17 cellular contexts compared by ENCODE assay signal in genomic region chr20:34100578-34100977, GRCh38. TPM values are rescaled to one million over a fixed set of nuclear protein-coding genes. Genes with fewer than 3 reads are reported as not detected.
A peak's percentile ranks its signal among the peaks of the same experiment; 100 is the strongest.
DNase-seq lines count a peak whose midpoint lies in the region; ATAC-seq and TF ChIP-seq lines count a peak whose summit lies in the region.
"Had no signal": no experiment of that assay in that cellular context is flagged by ENCODE, and none has a peak within 500 bp of the region (broad histone marks: within the 10 kb centered on the region; RNA-seq: fewer than 3 reads in every experiment).

No MANE protein-coding gene starts in this region.

- H3K4me1 Mint-ChIP-seq in activated CD8-positive, alpha-beta memory T cell treated with anti-CD3 and anti-CD28 coated beads, Interleukin-2, amount 10 ng/mL, durations not matched to agents 7 days and 5 days = peaks cover 38% of the 10 kb centered on the region
- H3K4me1 Mint-ChIP-seq in osteocyte (ENCODE audit: unreplicated experiment) = peaks cover under 1% of the 10 kb centered on the region
- H3K4me1 Mint-ChIP-seq: GM23338 had no signal

- H4K5ac ChIP-seq in IMR-90 (ENCODE audit: low read depth, low read length) = no peak overlapping the region

- H4K91ac ChIP-seq in IMR-90 (ENCODE audit: insufficient read depth, low read depth, low read length) = no peak overlapping the region

- H4K20me1 ChIP-seq in BLaER1 treated with 17β-estradiol and CSF1 and Interleukin-3, amounts not matched to agents 10 nM and 100 nM = peaks cover 92 to 100% (median 99%) of the 10 kb centered on the region in 11 experiments
- peaks cover 96% of the 10 kb centered on the region for H4K20me1 ChIP-seq in IMR-90 (ENCODE audit: insufficient read depth, low read length)

- H2BK5ac ChIP-seq in IMR-90 (ENCODE audit: low read depth, low read length, poor library complexity, severe bottlenecking) = no peak overlapping the region

- CTCF ChIA-PET in activated CD8-positive, alpha-beta memory T cell treated with anti-CD3 and anti-CD28 coated beads, Interleukin-2, amount 10 ng/mL, durations not matched to agents 7 days and 5 days (lab: Charles Lee) = interaction anchor here (0.6 to 1.1 kb wide), 2 partner anchors 8 to 10 kb away, joined by 3 read pairs; no protein-coding TSS in a partner anchor
- CTCF ChIA-PET in IMR-90 (lab: Yijun Ruan, JAX) = no interaction called here

- TF ChIP-seq POLR2A in IMR-90 (IDR thresholded peaks at IDR 0.05; ENCODE audit: low read depth, low read length) = no peak
- no peak for TF ChIP-seq POLR2A in ovary (IDR thresholded peaks at IDR 0.05)

- no peak overlapping the region for H3K14ac ChIP-seq in IMR-90 (replicated peaks; ENCODE audit: low read depth, low read length)

- no peak overlapping the region for H2AK9ac ChIP-seq in IMR-90 (replicated peaks; ENCODE audit: low read depth, low read length, poor library complexity)

- H3K36me3 ChIP-seq in BLaER1 treated with 17β-estradiol and CSF1 and Interleukin-3, amounts not matched to agents 10 nM and 100 nM = peaks cover 100% of the 10 kb centered on the region in 11 experiments
- H3K36me3 ChIP-seq in IMR-90 (ENCODE audit: control insufficient read depth, insufficient read depth, low read length) (peaks cover 71% of the 10 kb centered on the region), ovary (no peaks in the 10 kb centered on the region)

- no peak overlapping the region for H3K4ac ChIP-seq in IMR-90 (ENCODE audit: low read depth, low read length)

- H3K27me3 ChIP-seq in BLaER1 treated with 17β-estradiol and CSF1 and Interleukin-3, amounts not matched to agents 10 nM and 100 nM = no peaks in the 10 kb centered on the region
- no peaks in the 10 kb centered on the region for H3K27me3 ChIP-seq in IMR-90 (ENCODE audit: control insufficient read depth, insufficient read depth, low read length)
- no peaks in the 10 kb centered on the region for H3K27me3 ChIP-seq in ovary

- H3K9me3 ChIP-seq in BLaER1 treated with 17β-estradiol and CSF1 and Interleukin-3, amounts not matched to agents 10 nM and 100 nM (replicated peaks in 1 of 11) = no peaks in the 10 kb centered on the region
- H3K9me3 ChIP-seq in IMR-90 (ENCODE audit: control insufficient read depth, insufficient read depth, low read length) = no peaks in the 10 kb centered on the region
- no peaks in the 10 kb centered on the region for H3K9me3 ChIP-seq in ovary

- no peak overlapping the region for H2BK120ac ChIP-seq in IMR-90 (ENCODE audit: low read depth, low read length)

- peak overlapping the region in 6 of 11 experiments; percentile 3 to 48 (median 34); a peak in 6 of 22 replicates for H3K27ac ChIP-seq in BLaER1 treated with 17β-estradiol and CSF1 and Interleukin-3, amounts not matched to agents 10 nM and 100 nM
- H3K27ac ChIP-seq in IMR-90 (ENCODE audit: insufficient read depth, low read length) (no peak overlapping the region), ovary (no peak overlapping the region)

- no peaks in the 10 kb centered on the region for H3K9me3 Mint-ChIP-seq in activated CD8-positive, alpha-beta memory T cell treated with anti-CD3 and anti-CD28 coated beads, Interleukin-2, amount 10 ng/mL, durations not matched to agents 7 days and 5 days (ENCODE audit: low read depth)
- no peaks in the 10 kb centered on the region for H3K9me3 Mint-ChIP-seq in osteocyte (ENCODE audit: unreplicated experiment)
- H3K9me3 Mint-ChIP-seq: GM23338 had no signal

- WGBS in IMR-90 (ENCODE audit: extremely low coverage in 2 of 2, insufficient read length in 1 of 2), 2 experiments = no CpG with 5 or more reads among the region's 3 CpGs
- WGBS in ovary, 3 donors = 71 to 80% (median 75%) methylated on average over 3 of the region's 3 CpGs

- H3K56ac ChIP-seq in IMR-90 (ENCODE audit: extremely low read depth, insufficient read depth, low read length) = no peak overlapping the region

- peaks cover 16% of the 10 kb centered on the region for H3K9me1 ChIP-seq in IMR-90 (ENCODE audit: insufficient read depth, low read length)

- H3K4me1 ChIP-seq in BLaER1 treated with 17β-estradiol and CSF1 and Interleukin-3, amounts not matched to agents 10 nM and 100 nM = peaks cover 0 to 35% (median 18%) of the 10 kb centered on the region in 10 experiments; a peak in 14 of 20 replicates
- H3K4me1 ChIP-seq in IMR-90 (ENCODE audit: control insufficient read depth, insufficient read depth, low read length) (peaks cover 5% of the 10 kb centered on the region), ovary (ENCODE audit: insufficient read depth) (no peaks in the 10 kb centered on the region)

- H4K8ac ChIP-seq in IMR-90 (ENCODE audit: low read depth in 2 of 2, low read length in 2 of 2) = no peak overlapping the region

- TF ChIP-seq EP300 in ovary (IDR thresholded peaks at IDR 0.05) = no peak

- dilution Hi-C loops in IMR-90 (cut with HindIII; ENCODE audit: low sequenced_read_pairs, unreplicated experiment) = no loop called here

- DNase-seq in activated CD8-positive, alpha-beta memory T cell treated with anti-CD3 and anti-CD28 coated beads, Interleukin-2, amount 10 ng/mL, durations not matched to agents 7 days and 5 days = no peak
- no peak for DNase-seq in activated CD8-positive, alpha-beta memory T cell treated with anti-CD3 and anti-CD28 coated beads for 24 hours
- DNase-seq in IMR-90 (no peak), foreskin melanocyte (peak; percentile 60), dedifferentiated amniotic fluid mesenchymal stem cell (ENCODE audit: extremely low spot score) (no peak), osteocyte (ENCODE audit: extremely low spot score, unreplicated experiment) (no peak), ovary (no peak)
- DNase-seq: DMS 273 treated with DMSO at 0.1 percent for 48 hours; NCI-H1048; NCI-H146; NCI-H2081 treated with DMSO at 0.1 percent for 48 hours; NCI-H226; NCI-H526; NK-92 treated with Interleukin-12 subunit alpha and Interleukin-12 subunit beta, amount 100 ng/mL, for 24 hours; OCI-M1 had no signal

- no peak for TF ChIP-seq CTCF in IMR-90 (conservative IDR thresholded peaks at IDR 0.05; ENCODE audit: low read depth, low read length)
- no peak for TF ChIP-seq CTCF in osteocyte (IDR thresholded peaks at IDR 0.05)
- no peak for TF ChIP-seq CTCF in ovary (IDR thresholded peaks at IDR 0.05)

- peak overlapping the region; percentile 17 for H3K27ac Mint-ChIP-seq in activated CD8-positive, alpha-beta memory T cell treated with anti-CD3 and anti-CD28 coated beads, Interleukin-2, amount 10 ng/mL, durations not matched to agents 7 days and 5 days
- H3K27ac Mint-ChIP-seq in osteocyte (ENCODE audit: unreplicated experiment) = no peak overlapping the region
- H3K27ac Mint-ChIP-seq: GM23338 had no signal

- no peak for TF ChIP-seq RAD21 in IMR-90 (IDR thresholded peaks at IDR 0.05; ENCODE audit: low read length)

- no peaks in the 10 kb centered on the region for H3K27me3 Mint-ChIP-seq in activated CD8-positive, alpha-beta memory T cell treated with anti-CD3 and anti-CD28 coated beads, Interleukin-2, amount 10 ng/mL, durations not matched to agents 7 days and 5 days
- H3K27me3 Mint-ChIP-seq in osteocyte (ENCODE audit: unreplicated experiment) = no peaks in the 10 kb centered on the region

- H2BK15ac ChIP-seq in IMR-90 (ENCODE audit: low read depth, low read length) = no peak overlapping the region

- no peak overlapping the region for H3K9ac ChIP-seq in BLaER1 treated with 17β-estradiol and CSF1 and Interleukin-3, amounts not matched to agents 10 nM and 100 nM
- no peak overlapping the region for H3K9ac ChIP-seq in IMR-90 (ENCODE audit: low read depth, low read length)

- H3K4me2 ChIP-seq in BLaER1 treated with 17β-estradiol and CSF1 and Interleukin-3, amounts not matched to agents 10 nM and 100 nM = no peak overlapping the region
- H3K4me2 ChIP-seq in IMR-90 (ENCODE audit: low read depth, low read length) = no peak overlapping the region
- H3K4me2 ChIP-seq: GM23338 had no signal

- no peak overlapping the region for H2AFZ ChIP-seq in IMR-90 (replicated peaks; ENCODE audit: low read length, poor library complexity)
- H2AFZ ChIP-seq: GM23338 had no signal

- peaks cover 27 to 79% of the 10 kb centered on the region in 2 experiments for H3K79me1 ChIP-seq in IMR-90 (ENCODE audit: low read depth in 1 of 2, low read length in 2 of 2)

- no peak for ATAC-seq in activated CD8-positive, alpha-beta memory T cell treated with anti-CD3 and anti-CD28 coated beads, Interleukin-2, amount 10 ng/mL, durations not matched to agents 7 days and 5 days
- peak; percentile 35 for ATAC-seq in IMR-90 (ENCODE audit: low read depth)
- ATAC-seq: GM23338 had no signal

- no peak overlapping the region for H2AK5ac ChIP-seq in IMR-90 (ENCODE audit: low read depth, low read length)

- BruUV-seq in IMR-90 (replicated peaks; lab: Mats Ljungman, UMichigan) = no TSS peak

- in situ Hi-C loops in IMR-90 (cut with MboI; ENCODE audit: low sequenced_read_pairs) = no loop called here

- peaks cover 82% of the 10 kb centered on the region for H3K36me3 Mint-ChIP-seq in activated CD8-positive, alpha-beta memory T cell treated with anti-CD3 and anti-CD28 coated beads, Interleukin-2, amount 10 ng/mL, durations not matched to agents 7 days and 5 days
- peaks cover 67% of the 10 kb centered on the region for H3K36me3 Mint-ChIP-seq in osteocyte (ENCODE audit: unreplicated experiment)

- no peak overlapping the region for H3K4me3 Mint-ChIP-seq in activated CD8-positive, alpha-beta memory T cell treated with anti-CD3 and anti-CD28 coated beads, Interleukin-2, amount 10 ng/mL, durations not matched to agents 7 days and 5 days
- H3K4me3 Mint-ChIP-seq in osteocyte (ENCODE audit: unreplicated experiment) = no peak overlapping the region
- H3K4me3 Mint-ChIP-seq: GM23338 had no signal

- H2BK20ac ChIP-seq in IMR-90 (ENCODE audit: low read depth, low read length) = no peak overlapping the region

- POLR2A ChIA-PET in IMR-90 (lab: Charles Lee; ENCODE audit: unreplicated experiment) = no interaction called here

- H3K18ac ChIP-seq in IMR-90 (ENCODE audit: low read depth, low read length) = no peak overlapping the region

- intact Hi-C loops in IMR-90 (cut with micrococcal nuclease) (no loop called here), ovary (cut with DNase I) (no loop called here)

- no peak overlapping the region for H3K23ac ChIP-seq in IMR-90 (ENCODE audit: low read depth, low read length)

- no peak overlapping the region for H3K4me3 ChIP-seq in BLaER1 treated with 17β-estradiol and CSF1 and Interleukin-3, amounts not matched to agents 10 nM and 100 nM
- no peak overlapping the region for H3K4me3 ChIP-seq in IMR-90 (ENCODE audit: insufficient read depth, low read depth, low read length)
- H3K4me3 ChIP-seq in ovary = no peak overlapping the region
- H3K4me3 ChIP-seq: GM23338 had no signal

RNA-seq across cellular contexts. Expression of gene EIF2S2, which starts 11.5 kb away (rescaled TPM):
- total RNA-seq in activated CD8-positive, alpha-beta memory T cell treated with anti-CD3 and anti-CD28 coated beads, Interleukin-2, amount 10 ng/mL, durations not matched to agents 7 days and 5 days = 100 to 1,000 TPM in 1 of 2 experiments, 10 to 100 TPM in 1; 87.7 to 106 TPM
- total RNA-seq in IMR-90 (2012; rRNA removed) (66.9 and 84.7 TPM in 2 replicates), osteocyte (87.9 and 90.6 TPM in 2 replicates), ovary (10 to 100 TPM; 29.1 to 85.8 (median 36.1) TPM)
- polyA plus RNA-seq in IMR-90 (2012; rRNA removed) (56.7 and 61.7 TPM in 2 replicates), ovary (10 to 100 TPM; 30.2 to 54.2 TPM)
- 16.0 and 24.6 TPM in 2 replicates for polyA plus RNA-seq in IMR-90 (2012; cell fraction: cytosol; rRNA removed)
- polyA plus RNA-seq in IMR-90 (2012; cell fraction: nucleus; rRNA removed; ENCODE audit: low replicate concordance) = 3.4 and 29.4 TPM in 2 replicates

Comparison
In these comparisons a context has a peak if more than half of its experiments do, and no peak if none do; other contexts are left out.
1. H3K27ac ChIP-seq: peak in BLaER1 treated with 17β-estradiol and CSF1 and Interleukin-3, amounts not matched to agents 10 nM and 100 nM (6 of 11); none in IMR-90 (single experiment) and ovary (0 of 2).